ENCODE assay signal across 35 cellular contexts in genomic region chr6:97639702-97640101, GRCh38.
DNase-seq lines count a peak whose midpoint lies in the region; FAIRE-seq and TF ChIP-seq lines count a peak whose summit lies in the region.
"Had no signal": no experiment of that assay in that cellular context is flagged by ENCODE, and none has a peak within 500 bp of the region (broad histone marks: within the 10 kb centered on the region; RNA-seq: fewer than 3 reads in every experiment).

No MANE protein-coding gene starts in this region.

- no peak overlapping the region for H2AK5ac ChIP-seq in neuronal stem cell (ENCODE audit: low read depth, low read length)

- no peak overlapping the region for H3K27ac ChIP-seq in GM23248
- H3K27ac ChIP-seq in HEK293 (ENCODE audit: extremely low read depth, low read depth, low read length) = no peak overlapping the region
- no peak overlapping the region for H3K27ac ChIP-seq in neuronal stem cell (replicated peaks; ENCODE audit: low read length)
- H3K27ac ChIP-seq: 22Rv1; A549; BLaER1; BLaER1 treated with 17β-estradiol and CSF1 and Interleukin-3, amounts not matched to agents 10 nM and 100 nM; C4-2B had no signal

- H2BK120ac ChIP-seq in neuronal stem cell (ENCODE audit: low read depth, low read length) = no peak overlapping the region

- no peak overlapping the region for H3K18ac ChIP-seq in neuronal stem cell (ENCODE audit: low read length)

- H3K9ac ChIP-seq in GM23248 (no peak overlapping the region), neuronal stem cell (ENCODE audit: low read depth, low read length, poor library complexity) (no peak overlapping the region)
- H3K9ac ChIP-seq: BLaER1; BLaER1 treated with 17β-estradiol and CSF1 and Interleukin-3, amounts not matched to agents 10 nM and 100 nM had no signal

- no peak overlapping the region for H3K4me3 ChIP-seq in GM23248
- H3K4me3 ChIP-seq in HEK293 (ENCODE audit: low read depth, low read length) = no peak overlapping the region
- H3K4me3 ChIP-seq in H7 (ENCODE audit: insufficient read depth, low read depth, low read length) = no peak overlapping the region
- no peak overlapping the region for H3K4me3 ChIP-seq in neuronal stem cell (ENCODE audit: low read length in 2 of 2)
- H3K4me3 ChIP-seq: A549; BLaER1; BLaER1 treated with 17β-estradiol and CSF1 and Interleukin-3, amounts not matched to agents 10 nM and 100 nM had no signal

- no peak overlapping the region for H4K8ac ChIP-seq in neuronal stem cell (ENCODE audit: low read depth, low read length)

- H2BK5ac ChIP-seq in neuronal stem cell (ENCODE audit: low read length) = no peak overlapping the region

- H3K36me3 ChIP-seq in GM23248 (ENCODE audit: low read depth) (peaks cover 3% of the 10 kb centered on the region; the same call in 1 of the 2 replicates), HEK293 (ENCODE audit: control insufficient read depth in 2 of 2, insufficient read depth in 1 of 2, low read length in 2 of 2) (no peaks in the 10 kb centered on the region), H7 (replicated peaks; ENCODE audit: control insufficient read depth, insufficient read depth, low read length) (no peaks in the 10 kb centered on the region), neuronal stem cell (replicated peaks in 1 of 2; ENCODE audit: control insufficient read depth in 2 of 2, insufficient read depth in 2 of 2, low read length in 2 of 2) (no peaks in the 10 kb centered on the region)
- H3K36me3 ChIP-seq: BE2C; BLaER1; BLaER1 treated with 17β-estradiol and CSF1 and Interleukin-3, amounts not matched to agents 10 nM and 100 nM had no signal

- in situ Hi-C loops in GM23248 (cut with MboI) = no loop called here

- no peaks in the 10 kb centered on the region for H3K9me2 ChIP-seq in GM23248 (ENCODE audit: insufficient read depth)

- no peak overlapping the region for H2BK15ac ChIP-seq in neuronal stem cell (ENCODE audit: low read length)

- CTCF ChIA-PET in HEK293 (lab: Yijun Ruan, JAX) = interaction anchor here (1.0 kb wide), 1 partner anchor 213 kb away, joined by 3 read pairs; no protein-coding TSS in a partner anchor

- DNase-seq in GM23248 (peak; percentile 2), frontal cortex (ENCODE audit: low spot score in 2 of 2) (no peak), H7 (no peak), hippocampal formation (lab: John Stamatoyannopoulos, UW) (no peak), NCI-H748 (lab: John Stamatoyannopoulos, UW; ENCODE audit: unreplicated experiment) (no peak), neuronal stem cell (ENCODE audit: low spot score) (no peak)
- DNase-seq: 8988T; ACHN; AML-193; BE2C; C1 segment of cervical spinal cord; Caco-2; Calu3; CD4-positive, alpha-beta memory T cell; CD4-positive, alpha-beta T cell; CD4-positive, CD25-positive, alpha-beta regulatory T cell; CD8-positive, alpha-beta memory T cell; CD8-positive, alpha-beta T cell; COR-L47; DMS 273 treated with DMSO at 0.1 percent for 48 hours; DMS153; DMS53; DMS79; DMS79 treated with DMSO at 0.1 percent for 48 hours; DND-41; EL had no signal

- no peaks in the 10 kb centered on the region for H4K20me1 ChIP-seq in GM23248 (ENCODE audit: insufficient read depth)
- H4K20me1 ChIP-seq: BLaER1; BLaER1 treated with 17β-estradiol and CSF1 and Interleukin-3, amounts not matched to agents 10 nM and 100 nM had no signal

- H3K9me3 ChIP-seq in GM23248 (ENCODE audit: low read depth) (no peaks in the 10 kb centered on the region), HEK293 (ENCODE audit: control insufficient read depth, insufficient read depth, low read depth, low read length) (no peaks in the 10 kb centered on the region), neuronal stem cell (replicated peaks in 1 of 2; ENCODE audit: control insufficient read depth in 2 of 2, insufficient read depth in 1 of 2, low read depth in 1 of 2, low read length in 2 of 2) (peaks cover 0 to 19% of the 10 kb centered on the region in 2 donors)
- H3K9me3 ChIP-seq: A549, BE2C had no signal

- no peak for TF ChIP-seq CTCF in HEK293 (tag by site-specific recombination; IDR thresholded peaks at IDR 0.05)

- H2AFZ ChIP-seq in GM23248 (no peak overlapping the region), neuronal stem cell (ENCODE audit: low read length) (no peak overlapping the region)

- H3K79me2 ChIP-seq in GM23248 (ENCODE audit: insufficient read depth) = no peaks in the 10 kb centered on the region

- H3K23ac ChIP-seq in neuronal stem cell (ENCODE audit: low read depth, low read length, poor library complexity) = no peak overlapping the region

- H2BK12ac ChIP-seq in neuronal stem cell (ENCODE audit: low read length) = no peak overlapping the region

- H3K4ac ChIP-seq in neuronal stem cell (ENCODE audit: low read length) = no peak overlapping the region

- WGBS in GM23248 (ENCODE audit: low coverage in 1 of 2, low lambda C conversion rate in 2 of 2, missing lambda C conversion rate in 2 of 2), 2 experiments = 54 to 73% methylated on average over 1 of the region's 1 CpG
- WGBS in neuronal stem cell (ENCODE audit: extremely low coverage in 2 of 2, insufficient read length in 2 of 2, insufficient replicate concordance in 1 of 2), 2 donors = no CpG with 5 or more reads among the region's 1 CpG

- POLR2A ChIA-PET in HEK293 (lab: Yijun Ruan, JAX) = no interaction called here

- no peaks in the 10 kb centered on the region for H3F3A ChIP-seq in GM23248 (ENCODE audit: insufficient read depth)

- H3K4me2 ChIP-seq in GM23248 (ENCODE audit: unreplicated experiment) (no peak overlapping the region), neuronal stem cell (ENCODE audit: insufficient read depth, low read length, poor library complexity, severe bottlenecking) (no peak overlapping the region)
- H3K4me2 ChIP-seq: A549; BLaER1; BLaER1 treated with 17β-estradiol and CSF1 and Interleukin-3, amounts not matched to agents 10 nM and 100 nM had no signal

- H3K14ac ChIP-seq in neuronal stem cell (ENCODE audit: low read length) = no peak overlapping the region

- FAIRE-seq in colon (lab: Jason Lieb, UNC) (peak; percentile 43), frontal cortex (lab: Jason Lieb, UNC) (peak; percentile 28)
- FAIRE-seq: A204.1, A549, D721Med had no signal

- H3K27me3 ChIP-seq in GM23248 (replicated peaks; ENCODE audit: insufficient read depth) (no peaks in the 10 kb centered on the region), H7 (ENCODE audit: control insufficient read depth, insufficient read depth, low read length) (no peaks in the 10 kb centered on the region), neuronal stem cell (ENCODE audit: control insufficient read depth in 3 of 3, insufficient read depth in 3 of 3, low read depth in 1 of 3, low read length in 3 of 3) (no peaks in the 10 kb centered on the region)
- H3K27me3 ChIP-seq: BE2C; BLaER1; BLaER1 treated with 17β-estradiol and CSF1 and Interleukin-3, amounts not matched to agents 10 nM and 100 nM had no signal

- H3K4me1 ChIP-seq in GM23248 (ENCODE audit: insufficient read depth) (no peaks in the 10 kb centered on the region), HEK293 (ENCODE audit: control insufficient read depth, insufficient read depth, low read length) (no peaks in the 10 kb centered on the region), neuronal stem cell (ENCODE audit: control insufficient read depth in 2 of 2, insufficient read depth in 1 of 2, low read depth in 1 of 2, low read length in 2 of 2) (no peaks in the 10 kb centered on the region)
- H3K4me1 ChIP-seq: A549; BLaER1; BLaER1 treated with 17β-estradiol and CSF1 and Interleukin-3, amounts not matched to agents 10 nM and 100 nM; Caco-2 had no signal

- H3K79me1 ChIP-seq in neuronal stem cell (ENCODE audit: low read depth, low read length) = no peaks in the 10 kb centered on the region

- no peak overlapping the region for H4K91ac ChIP-seq in neuronal stem cell (ENCODE audit: low read depth, low read length, poor library complexity)

TF ChIP-seq in HEK293, 187 proteins besides CTCF, POLR2A, EP300 and RAD21:
- TF ChIP-seq ZBTB21 (tag by site-specific recombination; IDR thresholded peaks at IDR 0.05) (no peak), ZNF133 (tag by site-specific recombination; IDR thresholded peaks at IDR 0.05) (peak; percentile 94), SETDB1 (IDR thresholded peaks at IDR 0.05; ENCODE audit: insufficient read length, low read length) (peak; percentile 69)
TF ChIP-seq in HEK293: peak in this region for 2.
